13 cellular contexts compared by ENCODE assay signal in genomic region chr21:45365186-45365607, GRCh38. TPM values are rescaled to one million over a fixed set of nuclear protein-coding genes. Genes with fewer than 3 reads are reported as not detected.
DNase-seq lines count a peak whose midpoint lies in the region; ATAC-seq and TF ChIP-seq lines count a peak whose summit lies in the region.
"Had no signal": no experiment of that assay in that cellular context is flagged by ENCODE, and none has a peak within 500 bp of the region (broad histone marks: within the 10 kb centered on the region; RNA-seq: fewer than 3 reads in every experiment).

No MANE protein-coding gene starts in this region.

- peak overlapping the region in 2 of 3 experiments; percentile 85 to 91; a peak in 3 of 7 replicates for H3K27ac Mint-ChIP-seq in H9
- H3K27ac Mint-ChIP-seq: activated CD4-positive, alpha-beta T cell treated with anti-CD3 and anti-CD28 coated beads for 36 hours; activated T-helper 17 cell treated with anti-CD3 and anti-CD28 coated beads, Interleukin-2, amount 50 U/mL, for 72 hours had no signal

- TF ChIP-seq CTCF in H9 (conservative IDR thresholded peaks at IDR 0.05) (no peak), body of pancreas (IDR thresholded peaks at IDR 0.05) (no peak), left lung (IDR thresholded peaks at IDR 0.05) (no peak)

- no peak overlapping the region for H3K27ac ChIP-seq in H9 (ENCODE audit: insufficient read length, low read depth, low read length)
- H3K27ac ChIP-seq in body of pancreas, result peak overlapping the region; percentile 74 to 96 (median 94)
- peak overlapping the region; percentile 82 to 93 for H3K27ac ChIP-seq in left lung
- peak overlapping the region in 20 of 21 experiments; percentile 67 to 96 (median 84) for H3K27ac ChIP-seq in skin epidermis

- no peaks in the 10 kb centered on the region for H3K23me2 ChIP-seq in H9 (ENCODE audit: insufficient read length, low read depth, low read length, poor library complexity, severe bottlenecking)

- H3K4me3 Mint-ChIP-seq in H9, result no peak overlapping the region
- H3K4me3 Mint-ChIP-seq: activated CD4-positive, alpha-beta T cell treated with anti-CD3 and anti-CD28 coated beads for 36 hours; activated T-helper 17 cell treated with anti-CD3 and anti-CD28 coated beads, Interleukin-2, amount 50 U/mL, for 72 hours had no signal

- no peaks in the 10 kb centered on the region for H3K36me3 ChIP-seq in body of pancreas (replicated peaks in 1 of 2; ENCODE audit: insufficient read depth in 1 of 2, low read depth in 2 of 2)
- no peaks in the 10 kb centered on the region for H3K36me3 ChIP-seq in left lung

- peak overlapping the region; percentile 63 for H2BK120ac ChIP-seq in H9 (ENCODE audit: low read depth, low read length, poor library complexity, severe bottlenecking)

- H2BK15ac ChIP-seq in H9 (ENCODE audit: low read depth, low read length), result no peak overlapping the region

- H3K4me3 ChIP-seq in body of pancreas (no peak overlapping the region), left lung (no peak overlapping the region), skin epidermis (no peak overlapping the region)

- no peaks in the 10 kb centered on the region for H3K79me1 ChIP-seq in H9 (ENCODE audit: insufficient read depth, low read depth, low read length, poor library complexity, severe bottlenecking)

- H3K9ac ChIP-seq in H9 (ENCODE audit: extremely low read depth, insufficient read length, low read length), result no peak overlapping the region

- no peak for ATAC-seq in body of pancreas
- no peak for ATAC-seq in left lung
- ATAC-seq in HG03378 (IDR thresholded peaks at IDR 0.05; ENCODE audit: unreplicated experiment), result no peak
- no peak for ATAC-seq in HG02623 (IDR thresholded peaks at IDR 0.05; ENCODE audit: unreplicated experiment)
- no peak for ATAC-seq in GM19467 (IDR thresholded peaks at IDR 0.05; ENCODE audit: unreplicated experiment)
- ATAC-seq in HG03432 (IDR thresholded peaks at IDR 0.05; ENCODE audit: unreplicated experiment), result no peak
- ATAC-seq: activated CD4-positive, alpha-beta T cell treated with anti-CD3 and anti-CD28 coated beads for 36 hours; activated T-helper 17 cell treated with anti-CD3 and anti-CD28 coated beads, Interleukin-2, amount 50 U/mL, for 72 hours had no signal

- H4K20me1 ChIP-seq in H9 (ENCODE audit: control insufficient read depth, insufficient read depth, insufficient read length), result no peaks in the 10 kb centered on the region

- DNase-seq in H9, result no peak
- no peak for DNase-seq in body of pancreas
- DNase-seq in left lung, result no peak
- DNase-seq: activated CD4-positive, alpha-beta T cell treated with anti-CD3 and anti-CD28 coated beads for 36 hours; central memory CD4-positive, alpha-beta T cell; NCI-H1436; NCI-H748 treated with DMSO at 0.1 percent for 48 hours had no signal

- no peak overlapping the region; the same call in 1 of the 2 replicates for H3K4ac ChIP-seq in H9 (ENCODE audit: low read depth, low read length)

- H3K56ac ChIP-seq in H9 (ENCODE audit: insufficient read length, low read depth, low read length), result no peak overlapping the region

- H3K4me1 Mint-ChIP-seq in H9, result peaks cover 59 to 63% of the 10 kb centered on the region in 2 experiments

- no CpG with 5 or more reads among the region's 25 CpGs for WGBS in H9 (ENCODE audit: extremely low coverage, insufficient read length, low lambda C conversion rate)
- 72% methylated on average over 25 of the region's 25 CpGs; no CpG with 5 or more reads in 1 of the 2 donors for WGBS in body of pancreas, 2 donors

- no peak for TF ChIP-seq POLR2A in body of pancreas (IDR thresholded peaks at IDR 0.05)

- H3K79me2 ChIP-seq in H9 (ENCODE audit: insufficient read depth, low read length), result no peaks in the 10 kb centered on the region

- 0 out of 5 replicates have a peak, but pooled peaks cover 0 to 2% of the 10 kb centered on the region in 2 experiments for H3K9me3 Mint-ChIP-seq in H9
- H3K9me3 Mint-ChIP-seq: activated T-helper 17 cell treated with anti-CD3 and anti-CD28 coated beads, Interleukin-2, amount 50 U/mL, for 72 hours had no signal

- no peaks in the 10 kb centered on the region for H3K36me3 Mint-ChIP-seq in H9 (ENCODE audit: insufficient read depth in 1 of 3, low read depth in 3 of 3)

- H2AK5ac ChIP-seq in H9 (ENCODE audit: insufficient read length, low read length), result no peak overlapping the region

- H3K4me2 ChIP-seq in H9 (ENCODE audit: insufficient read depth, insufficient read length, low read length), result no peak overlapping the region

- no peak overlapping the region for H2BK5ac ChIP-seq in H9 (ENCODE audit: insufficient read length, low read length)

- H3K27me3 Mint-ChIP-seq in H9 (ENCODE audit: low read depth), result peaks cover 5% of the 10 kb centered on the region

- H2AFZ ChIP-seq in H9 (ENCODE audit: low read length), result no peak overlapping the region

- H3K9me3 ChIP-seq in H9 (ENCODE audit: control insufficient read depth, low read depth, low read length), result no peaks in the 10 kb centered on the region
- H3K9me3 ChIP-seq in body of pancreas, result no peaks in the 10 kb centered on the region
- no peaks in the 10 kb centered on the region for H3K9me3 ChIP-seq in left lung

- H2BK12ac ChIP-seq in H9 (ENCODE audit: insufficient read length, low read depth, low read length), result no peak overlapping the region

- intact Hi-C loops in body of pancreas (cut with DNase I) (no loop called here), left lung (cut with DNase I) (no loop called here)

- H3K23ac ChIP-seq in H9 (ENCODE audit: insufficient read length, low read depth, low read length), result no peak overlapping the region

- no peak overlapping the region for H4K5ac ChIP-seq in H9 (ENCODE audit: insufficient read length, low read depth, low read length)

- H4K91ac ChIP-seq in H9 (ENCODE audit: insufficient read length, low read depth, low read length), result peak overlapping the region; percentile 87

- no peak overlapping the region for H2BK20ac ChIP-seq in H9 (ENCODE audit: low read depth, low read length, poor library complexity, severe bottlenecking)

- H3K4me1 ChIP-seq in H9 (ENCODE audit: insufficient read depth, low read length) (peaks cover 2% of the 10 kb centered on the region; the same call in 1 of the 2 replicates), body of pancreas (peaks cover 43% of the 10 kb centered on the region), left lung (peaks cover 13 to 28% of the 10 kb centered on the region in 2 donors)

- H4K8ac ChIP-seq in H9 (replicated peaks; ENCODE audit: insufficient read length, low read depth, low read length), result no peak overlapping the region

- peak overlapping the region; percentile 51 for H3K18ac ChIP-seq in H9 (ENCODE audit: insufficient read length, low read depth, low read length)

- peak overlapping the region; percentile 78 for H3K14ac ChIP-seq in H9 (ENCODE audit: insufficient read depth, low read length)

- no peak overlapping the region for H3T11ph ChIP-seq in H9 (ENCODE audit: low read length)

- H3K27me3 ChIP-seq in H9 (ENCODE audit: insufficient read depth, low read length) (no peaks in the 10 kb centered on the region), body of pancreas (no peaks in the 10 kb centered on the region), left lung (no peaks in the 10 kb centered on the region)

RNA-seq across cellular contexts. Expression of gene COL18A1, which starts 39.8 kb away (rescaled TPM):
- total RNA-seq in H9 (2021) (232 and 234 TPM in 2 replicates), body of pancreas (100 to 1,000 TPM; 108 to 284 TPM), left lung (10 to 100 TPM; 64.8 to 90.2 TPM)
